Comparison of ENCODE assay signal across 3 cellular contexts in genomic region chr1:66135165-66135564, GRCh38.
TF ChIP-seq lines count a peak whose summit lies in the region.

No MANE protein-coding gene starts in this region.

TF ChIP-seq in HepG2, 621 proteins besides CTCF, POLR2A, EP300 and RAD21:
- TF ChIP-seq NKX3-1 (CRISPR knock-in tag; IDR thresholded peaks at IDR 0.05) = no peak
- TF ChIP-seq MAFF (IDR thresholded peaks at IDR 0.05; ENCODE audit: low read depth, low read length) = peak; percentile 78
- peak; percentile 64 to 88 for TF ChIP-seq MAFK (conservative IDR thresholded peaks at IDR 0.05 in 1 of 2, IDR thresholded peaks at IDR 0.05 in 1 of 2; ENCODE audit: low read length in 2 of 2)
- TF ChIP-seq PAX8 (CRISPR knock-in tag; IDR thresholded peaks at IDR 0.05; ENCODE audit: borderline replicate concordance) = no peak
- TF ChIP-seq ZNF331 (CRISPR knock-in tag; IDR thresholded peaks at IDR 0.05) = no peak

TF ChIP-seq in K562, 482 proteins besides CTCF, POLR2A, EP300 and RAD21:
- TF ChIP-seq MAFF (IDR thresholded peaks at IDR 0.05; ENCODE audit: low read length) (0 out of 2 replicates have a peak, but pooled peaks have one; percentile 21), ZNF316 (IDR thresholded peaks at IDR 0.05) (peak; percentile 50; the same call in 1 of the 2 replicates), CXXC5 (CRISPR knock-in tag; IDR thresholded peaks at IDR 0.05) (no peak), NR2C1 (IDR thresholded peaks at IDR 0.05) (no peak), NR2C1 (tag; IDR thresholded peaks at IDR 0.05) (no peak), MAFK (IDR thresholded peaks at IDR 0.05; ENCODE audit: low read length) (peak; percentile 38; the same call in 1 of the 2 replicates)
TF ChIP-seq in K562: peak in this region for 3.

TF ChIP-seq in H1, 55 proteins besides CTCF, POLR2A, EP300 and RAD21:
- TF ChIP-seq MAFK (IDR thresholded peaks at IDR 0.05; ENCODE audit: low read depth, low read length) = peak; percentile 68; the same call in 1 of the 2 replicates
- no peak for TF ChIP-seq CEBPB (IDR thresholded peaks at IDR 0.05; ENCODE audit: low read depth, low read length)
